In the genomic region with DNA sequence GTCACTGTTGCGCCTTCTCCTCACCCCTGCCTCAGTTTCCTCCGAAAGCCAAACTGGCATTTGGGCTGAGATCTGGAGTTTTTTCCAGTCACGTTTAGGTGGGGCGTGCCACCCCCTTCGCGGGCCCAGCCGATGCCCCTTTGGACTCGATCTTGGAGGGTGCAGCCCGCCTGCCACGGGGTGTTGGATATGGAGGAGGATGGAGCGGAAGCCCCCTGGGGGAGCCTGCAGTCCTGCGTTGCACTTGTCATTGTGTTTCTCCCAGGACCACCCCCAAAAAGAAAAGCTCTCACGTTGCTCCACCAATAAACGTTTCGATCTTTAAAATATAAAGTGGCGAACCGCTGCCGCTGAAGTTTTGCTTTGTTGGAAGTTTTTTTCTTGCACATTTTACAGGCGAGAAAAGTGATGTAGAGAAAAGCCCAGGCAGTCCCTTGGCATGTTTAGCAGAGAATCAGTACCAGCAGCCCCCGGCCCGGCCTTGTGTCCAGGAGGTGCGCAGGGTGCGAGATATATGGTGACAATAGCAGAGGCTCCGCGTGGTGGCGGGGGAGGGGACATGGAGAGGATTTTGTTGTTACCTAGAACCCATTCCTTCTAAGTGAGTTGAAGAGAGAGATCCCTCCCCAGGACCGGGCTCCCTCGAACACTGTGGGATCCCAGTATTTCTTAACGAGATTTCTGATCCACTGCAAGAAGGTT, we compare ENCODE assay signal across 8 cellular contexts. TPM values are rescaled to one million over a fixed set of nuclear protein-coding genes. Genes with fewer than 3 reads are reported as not detected.
DNase-seq lines count a peak whose midpoint lies in the region; ATAC-seq, FAIRE-seq and TF ChIP-seq lines count a peak whose summit lies in the region.

No MANE protein-coding gene starts in this region.

- no peaks in the 10 kb centered on the region for H3K36me3 ChIP-seq in SU-DHL-6 (ENCODE audit: low read length)
- no peaks in the 10 kb centered on the region for H3K36me3 ChIP-seq in endodermal cell (ENCODE audit: control insufficient read depth, insufficient read depth, low read length)
- no peaks in the 10 kb centered on the region for H3K36me3 ChIP-seq in neural cell (ENCODE audit: insufficient read depth, low read length)

- H2AFZ ChIP-seq in H9 (ENCODE audit: low read length), result no peak overlapping the region
- peak overlapping the region; percentile 38 for H2AFZ ChIP-seq in SU-DHL-6 (ENCODE audit: low read depth, low read length, severe bottlenecking)
- peak overlapping the region; percentile 88 for H2AFZ ChIP-seq in neural cell (ENCODE audit: low read depth, low read length)

- peak overlapping the region; percentile 80 for H3K4me2 ChIP-seq in H9 (ENCODE audit: insufficient read depth, insufficient read length, low read length)
- peak overlapping the region; percentile 53 for H3K4me2 ChIP-seq in SU-DHL-6 (ENCODE audit: low read depth, low read length, poor library complexity, severe bottlenecking)
- peak overlapping the region; percentile 81 for H3K4me2 ChIP-seq in neural cell (ENCODE audit: low read length)

- no peak for FAIRE-seq in RCC 7860 (lab: Jason Lieb, UNC)

- no peak overlapping the region for H2BK5ac ChIP-seq in H9 (ENCODE audit: insufficient read length, low read length)

- ATAC-seq in GM19467 (IDR thresholded peaks at IDR 0.05; ENCODE audit: unreplicated experiment) (no peak), HG03354 (IDR thresholded peaks at IDR 0.05; ENCODE audit: poor library complexity, severe bottlenecking, unreplicated experiment) (no peak)

- H3K4me1 Mint-ChIP-seq in H9 (peaks cover 12 to 16% of the 10 kb centered on the region in 2 experiments), endodermal cell (peaks cover 14% of the 10 kb centered on the region)

- H2BK15ac ChIP-seq in H9 (ENCODE audit: low read depth, low read length), result no peak overlapping the region

- H3K23ac ChIP-seq in H9 (ENCODE audit: insufficient read length, low read depth, low read length), result no peak overlapping the region

- no peak overlapping the region for H2BK12ac ChIP-seq in H9 (ENCODE audit: insufficient read length, low read depth, low read length)

- no peak overlapping the region for H4K8ac ChIP-seq in H9 (replicated peaks; ENCODE audit: insufficient read length, low read depth, low read length)

- H3K4me1 ChIP-seq in H9 (ENCODE audit: insufficient read depth, low read length) (peaks cover 4% of the 10 kb centered on the region; the same call in 1 of the 2 replicates), endodermal cell (ENCODE audit: control insufficient read depth, insufficient read depth, low read length) (no peaks in the 10 kb centered on the region)

- H3K9me3 Mint-ChIP-seq in H9 (no peaks in the 10 kb centered on the region; a peak in 1 of 5 replicates), endodermal cell (no peaks in the 10 kb centered on the region)

- peak overlapping the region; percentile 80 to 89 for H3K4me3 Mint-ChIP-seq in H9
- peak overlapping the region; percentile 80 for H3K4me3 Mint-ChIP-seq in endodermal cell

- WGBS in H9 (ENCODE audit: extremely low coverage, insufficient read length, low lambda C conversion rate), result no CpG with 5 or more reads among the region's 29 CpGs
- WGBS in endodermal cell (ENCODE audit: insufficient coverage in 1 of 2, insufficient read length in 1 of 2), 2 experiments, result 0 to 2% methylated on average over 9 to 29 of the region's 29 CpGs

- TF ChIP-seq EP300 in neural cell (conservative IDR thresholded peaks at IDR 0.05; ENCODE audit: poor library complexity, severe bottlenecking), result no peak

- TF ChIP-seq RAD21 in neural cell (conservative IDR thresholded peaks at IDR 0.05), result no peak

- H3K9me2 ChIP-seq in SU-DHL-6 (replicated peaks; ENCODE audit: insufficient read depth, low read length) (no peaks in the 10 kb centered on the region), neural cell (ENCODE audit: insufficient read depth, low read length) (no peaks in the 10 kb centered on the region)

- no peak overlapping the region for H3K27ac ChIP-seq in H9 (ENCODE audit: insufficient read length, low read depth, low read length)
- H3K27ac ChIP-seq in SU-DHL-6 (ENCODE audit: low read depth, low read length), result no peak overlapping the region
- H3K27ac ChIP-seq in endodermal cell (ENCODE audit: low read depth, low read length), result peak overlapping the region; percentile 16
- peak overlapping the region; percentile 47 for H3K27ac ChIP-seq in neural cell (ENCODE audit: low read length)

- no peak overlapping the region for H2BK120ac ChIP-seq in H9 (ENCODE audit: low read depth, low read length, poor library complexity, severe bottlenecking)

- H3K4ac ChIP-seq in H9 (ENCODE audit: low read depth, low read length), result no peak overlapping the region

- H3K27ac Mint-ChIP-seq in H9 (peak overlapping the region in 1 of 3 experiments; percentile 22; a peak in 1 of 7 replicates), endodermal cell (peak overlapping the region; percentile 13)

- H3K4me3 ChIP-seq in SU-DHL-6 (ENCODE audit: insufficient read depth, low read length, poor library complexity, severe bottlenecking) (peak overlapping the region; percentile 50), endodermal cell (ENCODE audit: low read length) (peak overlapping the region; percentile 96), neural cell (ENCODE audit: low read length) (peak overlapping the region; percentile 99)

- no peak overlapping the region for H2BK20ac ChIP-seq in H9 (ENCODE audit: low read depth, low read length, poor library complexity, severe bottlenecking)

- H3T11ph ChIP-seq in H9 (ENCODE audit: low read length), result no peak overlapping the region

- no peak for TF ChIP-seq CTCF in H9 (conservative IDR thresholded peaks at IDR 0.05)
- TF ChIP-seq CTCF in SU-DHL-6 (IDR thresholded peaks at IDR 0.05; ENCODE audit: insufficient read depth, low read length, poor library complexity, severe bottlenecking), result no peak
- no peak for TF ChIP-seq CTCF in endodermal cell (conservative IDR thresholded peaks at IDR 0.05)
- TF ChIP-seq CTCF in neural cell (IDR thresholded peaks at IDR 0.05; ENCODE audit: poor library complexity, severe bottlenecking), result no peak

- H2AK5ac ChIP-seq in H9 (ENCODE audit: insufficient read length, low read length), result no peak overlapping the region

- no peaks in the 10 kb centered on the region for H4K20me1 ChIP-seq in H9 (ENCODE audit: control insufficient read depth, insufficient read depth, insufficient read length)
- H4K20me1 ChIP-seq in SU-DHL-6 (ENCODE audit: low read depth, low read length), result no peaks in the 10 kb centered on the region
- no peaks in the 10 kb centered on the region for H4K20me1 ChIP-seq in neural cell (ENCODE audit: insufficient read depth)

- H3K18ac ChIP-seq in H9 (ENCODE audit: insufficient read length, low read depth, low read length), result peak overlapping the region; percentile 29

- H3F3A ChIP-seq in SU-DHL-6 (ENCODE audit: insufficient read depth) (no peaks in the 10 kb centered on the region), neural cell (ENCODE audit: insufficient read depth, low read length, poor library complexity, severe bottlenecking) (no peaks in the 10 kb centered on the region)

- H3K36me3 Mint-ChIP-seq in H9 (ENCODE audit: insufficient read depth in 1 of 3, low read depth in 3 of 3) (peaks cover 3 to 4% (median 4%) of the 10 kb centered on the region in 3 experiments; a peak in 3 of 7 replicates), endodermal cell (ENCODE audit: low read depth) (peaks cover 3% of the 10 kb centered on the region)

- H3K79me1 ChIP-seq in H9 (ENCODE audit: insufficient read depth, low read depth, low read length, poor library complexity, severe bottlenecking), result peaks cover 8% of the 10 kb centered on the region

- peak overlapping the region; percentile 62; the same call in 1 of the 2 replicates for H3K14ac ChIP-seq in H9 (ENCODE audit: insufficient read depth, low read length)

- DNase-seq in H9 (peak; percentile 43), endodermal cell (peak; percentile 76), H4 (ENCODE audit: low spot score) (no peak), RCC 7860 (ENCODE audit: low spot score) (no peak)

- no peak overlapping the region for H3K56ac ChIP-seq in H9 (ENCODE audit: insufficient read length, low read depth, low read length)

- H3K9me3 ChIP-seq in H9 (ENCODE audit: control insufficient read depth, low read depth, low read length), result no peaks in the 10 kb centered on the region
- no peaks in the 10 kb centered on the region for H3K9me3 ChIP-seq in SU-DHL-6 (ENCODE audit: insufficient read depth, low read length)
- no peaks in the 10 kb centered on the region for H3K9me3 ChIP-seq in endodermal cell (ENCODE audit: control insufficient read depth, low read length)
- no peaks in the 10 kb centered on the region for H3K9me3 ChIP-seq in neural cell (ENCODE audit: low read length)

- no peak overlapping the region for H4K5ac ChIP-seq in H9 (ENCODE audit: insufficient read length, low read depth, low read length)

- no peaks in the 10 kb centered on the region; the same call in 1 of the 2 replicates for H3K79me2 ChIP-seq in H9 (ENCODE audit: insufficient read depth, low read length)
- no peaks in the 10 kb centered on the region for H3K79me2 ChIP-seq in SU-DHL-6 (ENCODE audit: insufficient read depth, low read length)
- peaks cover 35% of the 10 kb centered on the region for H3K79me2 ChIP-seq in neural cell (replicated peaks; ENCODE audit: insufficient read depth, low read length)

- H4K91ac ChIP-seq in H9 (ENCODE audit: insufficient read length, low read depth, low read length), result no peak overlapping the region

- H3K27me3 Mint-ChIP-seq in H9 (ENCODE audit: low read depth) (peaks cover 30% of the 10 kb centered on the region), endodermal cell (ENCODE audit: insufficient read depth) (peaks cover 26% of the 10 kb centered on the region)

- H3K23me2 ChIP-seq in H9 (ENCODE audit: insufficient read length, low read depth, low read length, poor library complexity, severe bottlenecking), result peaks cover 18% of the 10 kb centered on the region

- H3K9ac ChIP-seq in H9 (ENCODE audit: extremely low read depth, insufficient read length, low read length) (peak overlapping the region; percentile 35), SU-DHL-6 (ENCODE audit: low read length) (peak overlapping the region; percentile 33), endodermal cell (ENCODE audit: extremely low read depth, low read length, poor library complexity, severe bottlenecking) (peak overlapping the region; percentile 62), neural cell (ENCODE audit: low read length) (peak overlapping the region; percentile 87)

- H3K27me3 ChIP-seq in H9 (ENCODE audit: insufficient read depth, low read length) (peaks cover 2% of the 10 kb centered on the region; the same call in 1 of the 2 replicates), SU-DHL-6 (ENCODE audit: low read length) (no peaks in the 10 kb centered on the region), endodermal cell (ENCODE audit: control insufficient read depth, insufficient read depth, low read length, poor library complexity, severe bottlenecking) (peaks cover 27% of the 10 kb centered on the region), neural cell (ENCODE audit: insufficient read depth, low read depth, low read length) (peaks cover 18% of the 10 kb centered on the region)

TF ChIP-seq in neural cell, 6 proteins besides CTCF, POLR2A, EP300 and RAD21 (continues in another document):
- TF ChIP-seq TAF1 (IDR thresholded peaks at IDR 0.05; ENCODE audit: low read depth), result no peak

RNA-seq across cellular contexts. Expression of a gene that starts 0.7 kb away (rescaled TPM):
- total RNA-seq in H9 (2021), result 14.8 and 15.2 TPM in 2 replicates
- 10 to 100 TPM; 28.5 to 43.1 TPM for total RNA-seq in endodermal cell
- polyA plus RNA-seq in endodermal cell (2013, experiment 1 of 2), result 68.3 TPM
- polyA plus RNA-seq in endodermal cell (2013, experiment 2 of 2), result 67.1 TPM
- polyA plus RNA-seq in neural cell, result 35.5 and 35.9 TPM in 2 replicates
- 55.8 and 62.9 TPM in 2 replicates for polyA minus RNA-seq in neural cell
- total RNA-seq in H4 (2014; rRNA removed; shearing (Covaris generic)), result 34.1 and 44.8 TPM in 2 replicates

Comparison
In these comparisons a context has a peak if more than half of its experiments do, and no peak if none do; other contexts are left out.
1. DNase-seq: peak in H9 (single experiment) and endodermal cell (single experiment); none in H4 (single experiment) and RCC 7860 (single experiment).
2. H3K27ac ChIP-seq: peak in endodermal cell (single experiment) and neural cell (single experiment); none in H9 (single experiment) and SU-DHL-6 (single experiment).
3. H3K9ac ChIP-seq: peak in every context shown above with its lines; median percentile 87 in neural cell; 62 in endodermal cell; 35 in H9; 33 in SU-DHL-6.
4. Peak in every context shown above with its lines, with median percentiles within 50 percentile points of each other: H3K4me2 ChIP-seq and H3K4me3 ChIP-seq.